ENCODE assay signal across 10 cellular contexts in genomic region chr12:117671734-117672133, GRCh38.
DNase-seq lines count a peak whose midpoint lies in the region; FAIRE-seq and TF ChIP-seq lines count a peak whose summit lies in the region.
"Had no signal": no experiment of that assay in that cellular context is flagged by ENCODE, and none has a peak within 500 bp of the region (broad histone marks: within the 10 kb centered on the region; RNA-seq: fewer than 3 reads in every experiment).

No MANE protein-coding gene starts in this region.

- H3K4me1 ChIP-seq in astrocyte (ENCODE audit: insufficient read depth, low read length) (peaks cover 8% of the 10 kb centered on the region), neural progenitor cell (peaks cover 4% of the 10 kb centered on the region)
- H3K4me1 ChIP-seq: BLaER1, Peyer's patch had no signal

- peak; percentile 9 for DNase-seq in NCI-H1694 (lab: John Stamatoyannopoulos, UW)
- no peak for DNase-seq in NCI-H1694 treated with DMSO at 0.1 percent for 48 hours (lab: John Stamatoyannopoulos, UW)
- no peak for DNase-seq in astrocyte (ENCODE audit: low read depth)
- DNase-seq in neural progenitor cell (ENCODE audit: low spot score): peak; percentile 75
- DNase-seq in activated T-cell treated with anti-CD3 and anti-CD28 coated beads for 4 hours: no peak
- DNase-seq in lower leg skin (ENCODE audit: low spot score in 2 of 2): no peak
- no peak for DNase-seq in effector CD8-positive, alpha-beta T cell (lab: John Stamatoyannopoulos, UW)

- H3K27me3 Mint-ChIP-seq in astrocyte (ENCODE audit: low read depth, unreplicated experiment) (peaks cover 9% of the 10 kb centered on the region), neural progenitor cell (ENCODE audit: insufficient read depth, low read depth) (peaks cover 5% of the 10 kb centered on the region)

- H3K27ac Mint-ChIP-seq in astrocyte (ENCODE audit: unreplicated experiment): no peak overlapping the region
- H3K27ac Mint-ChIP-seq in neural progenitor cell: no peak overlapping the region

- no peak overlapping the region for H3K27ac ChIP-seq in astrocyte (ENCODE audit: low read depth, low read length)
- H3K27ac ChIP-seq in neural progenitor cell: no peak overlapping the region
- H3K27ac ChIP-seq: BLaER1, Peyer's patch had no signal

- TF ChIP-seq CTCF in LNCAP (IDR thresholded peaks at IDR 0.05) (peak; percentile 74), astrocyte (IDR thresholded peaks at IDR 0.05; ENCODE audit: insufficient read depth, low read depth, low read length) (peak; percentile 24), neural progenitor cell (IDR thresholded peaks at IDR 0.05) (peak; percentile 82), lower leg skin (IDR thresholded peaks at IDR 0.05) (no peak)

- H3K79me2 ChIP-seq in astrocyte (ENCODE audit: insufficient read depth, low read length): no peaks in the 10 kb centered on the region
- no peaks in the 10 kb centered on the region for H3K79me2 ChIP-seq in neural progenitor cell (ENCODE audit: low read depth)

- H3K9me3 ChIP-seq in astrocyte (ENCODE audit: insufficient read depth, low read depth, low read length) (no peaks in the 10 kb centered on the region), neural progenitor cell (ENCODE audit: low read depth) (no peaks in the 10 kb centered on the region)
- H3K9me3 ChIP-seq: BLaER1, Peyer's patch had no signal

- no peaks in the 10 kb centered on the region for H3F3A ChIP-seq in neural progenitor cell (ENCODE audit: low read depth)

- H3K9me3 Mint-ChIP-seq in astrocyte (ENCODE audit: unreplicated experiment): peaks cover 8% of the 10 kb centered on the region
- peaks cover 6% of the 10 kb centered on the region for H3K9me3 Mint-ChIP-seq in neural progenitor cell

- H2AFZ ChIP-seq in astrocyte (ENCODE audit: low read depth, low read length) (no peak overlapping the region), neural progenitor cell (replicated peaks) (no peak overlapping the region)

- WGBS in lower leg skin, 2 donors: 33 to 34% methylated on average over 8 of the region's 8 CpGs

- no peaks in the 10 kb centered on the region for H3K36me3 Mint-ChIP-seq in astrocyte (ENCODE audit: low read depth, unreplicated experiment)
- H3K36me3 Mint-ChIP-seq in neural progenitor cell: no peaks in the 10 kb centered on the region

- no peak for FAIRE-seq in astrocyte (lab: Jason Lieb, UNC)

- H3K4me3 ChIP-seq in astrocyte (ENCODE audit: insufficient read depth, low read depth, low read length): no peak overlapping the region
- no peak overlapping the region for H3K4me3 ChIP-seq in neural progenitor cell
- no peak overlapping the region for H3K4me3 ChIP-seq in lower leg skin (ENCODE audit: low read depth, poor library complexity, severe bottlenecking)
- H3K4me3 ChIP-seq: BLaER1, Peyer's patch had no signal

- no peak overlapping the region for H3K4me2 ChIP-seq in astrocyte (ENCODE audit: low read length)
- H3K4me2 ChIP-seq in neural progenitor cell: no peak overlapping the region
- H3K4me2 ChIP-seq: BLaER1 had no signal

- H3K4me3 Mint-ChIP-seq in astrocyte (ENCODE audit: unreplicated experiment): no peak overlapping the region
- no peak overlapping the region for H3K4me3 Mint-ChIP-seq in neural progenitor cell

- H3K9ac ChIP-seq in astrocyte (ENCODE audit: low read length) (no peak overlapping the region), neural progenitor cell (no peak overlapping the region)
- H3K9ac ChIP-seq: BLaER1 had no signal

- H4K20me1 ChIP-seq in astrocyte (ENCODE audit: insufficient read depth, low read length): no peaks in the 10 kb centered on the region
- H4K20me1 ChIP-seq in neural progenitor cell (ENCODE audit: low read depth): no peaks in the 10 kb centered on the region
- H4K20me1 ChIP-seq: BLaER1 had no signal

- H3K36me3 ChIP-seq in astrocyte (ENCODE audit: insufficient read depth, low read length) (no peaks in the 10 kb centered on the region), neural progenitor cell (no peaks in the 10 kb centered on the region)
- H3K36me3 ChIP-seq: BLaER1, Peyer's patch had no signal

- TF ChIP-seq POLR2A in lower leg skin (IDR thresholded peaks at IDR 0.05): no peak

- intact Hi-C loops in lower leg skin (cut with DNase I; ENCODE audit: low total_unique reads): no loop called here

- no peaks in the 10 kb centered on the region for H3K27me3 ChIP-seq in astrocyte (ENCODE audit: insufficient read depth, low read length)
- no peaks in the 10 kb centered on the region for H3K27me3 ChIP-seq in neural progenitor cell
- H3K27me3 ChIP-seq: BLaER1, Peyer's patch had no signal

- H3K4me1 Mint-ChIP-seq in astrocyte (ENCODE audit: low read depth, unreplicated experiment) (peaks cover 10% of the 10 kb centered on the region), neural progenitor cell (no peaks in the 10 kb centered on the region)

Comparison
In these comparisons a context has a peak if more than half of its experiments do, and no peak if none do; other contexts are left out.
1. DNase-seq: peak in NCI-H1694 (single experiment) and neural progenitor cell (single experiment); none in NCI-H1694 treated with DMSO at 0.1 percent for 48 hours (single experiment), astrocyte (single experiment), activated T-cell treated with anti-CD3 and anti-CD28 coated beads for 4 hours (single experiment), lower leg skin (0 of 2) and effector CD8-positive, alpha-beta T cell (single experiment).
2. CTCF ChIP-seq: peak in LNCAP (single experiment), astrocyte (single experiment) and neural progenitor cell (single experiment); none in lower leg skin (0 of 3).